8 cellular contexts compared by ENCODE assay signal in genomic region chr18:24014986-24015896, GRCh38.
DNase-seq lines count a peak whose midpoint lies in the region; ATAC-seq and TF ChIP-seq lines count a peak whose summit lies in the region.

No MANE protein-coding gene starts in this region.

- peak overlapping the region; percentile 29; the same call in 1 of the 2 replicates for H3K9ac ChIP-seq in MM.1S (ENCODE audit: low read length)

- no peaks in the 10 kb centered on the region for H3K36me3 ChIP-seq in MM.1S (replicated peaks; ENCODE audit: insufficient read depth, low read length)

- H3K4me3 ChIP-seq in MM.1S (ENCODE audit: low read length) = peak overlapping the region; percentile 69
- H3K4me3 ChIP-seq in coronary artery = peak overlapping the region; percentile 88

- no peaks in the 10 kb centered on the region for H3K79me2 ChIP-seq in MM.1S (ENCODE audit: low read length)

- H3K27ac ChIP-seq in MM.1S (ENCODE audit: low read length) = no peak overlapping the region
- H3K27ac ChIP-seq in coronary artery = peak overlapping the region; percentile 62 to 84

- peak overlapping the region; percentile 97 for H3K4me2 ChIP-seq in MM.1S (ENCODE audit: low read depth, low read length)

- peak; percentile 79 for DNase-seq in GM04503 (ENCODE audit: low read depth)
- peak; percentile 22 for DNase-seq in MM.1S
- DNase-seq in coronary artery (ENCODE audit: low spot score) = peak; percentile 79
- DNase-seq in kidney glomerular epithelial cell (lab: John Stamatoyannopoulos, UW) = peak; percentile 53
- DNase-seq in stimulated activated CD4-positive, alpha-beta T cell treated with anti-CD3 and anti-CD28 coated beads, Interleukin-15, amount 100 ng/mL, for 24 hours = peak; percentile 65

- TF ChIP-seq CTCF in MM.1S (IDR thresholded peaks at IDR 0.05; ENCODE audit: low read length) = no peak
- TF ChIP-seq CTCF in coronary artery (IDR thresholded peaks at IDR 0.05) = no peak

- peak overlapping the region; percentile 51 for H2AFZ ChIP-seq in MM.1S (ENCODE audit: low read length)

- no peaks in the 10 kb centered on the region for H3K9me3 ChIP-seq in MM.1S (replicated peaks; ENCODE audit: insufficient read depth, low read length)

- peaks cover 53% of the 10 kb centered on the region for H3K4me1 ChIP-seq in MM.1S (ENCODE audit: low read length)

- peaks cover 43% of the 10 kb centered on the region for H3K27me3 ChIP-seq in MM.1S (replicated peaks; ENCODE audit: insufficient read depth, low read length)

- no peaks in the 10 kb centered on the region; the same call in 1 of the 2 replicates for H4K20me1 ChIP-seq in MM.1S (ENCODE audit: insufficient read depth, low read length)

- peak; percentile 2 to 5 for ATAC-seq in activated CD4-positive, CD25-positive, alpha-beta regulatory T cell treated with anti-CD3 and anti-CD28 coated beads, Interleukin-2, amount 50 U/mL, for 24 hours
- no peak for ATAC-seq in GM21529 (IDR thresholded peaks at IDR 0.05; ENCODE audit: unreplicated experiment)
- no peak for ATAC-seq in GM18873 (IDR thresholded peaks at IDR 0.05; ENCODE audit: low FRiP score, unreplicated experiment)

- H3K9me2 ChIP-seq in MM.1S (replicated peaks; ENCODE audit: insufficient read depth, low read length) = no peaks in the 10 kb centered on the region

- peaks cover 23% of the 10 kb centered on the region for H3F3A ChIP-seq in MM.1S (ENCODE audit: insufficient read depth, low read length)

Comparison
In these comparisons a context has a peak if more than half of its experiments do, and no peak if none do; other contexts are left out.
1. DNase-seq: peak in every context shown above with its lines; median percentile 79 in GM04503; 79 in coronary artery; 65 in stimulated activated CD4-positive, alpha-beta T cell treated with anti-CD3 and anti-CD28 coated beads, Interleukin-15, amount 100 ng/mL, for 24 hours; 53 in kidney glomerular epithelial cell; 22 in MM.1S.
2. ATAC-seq: peak in activated CD4-positive, CD25-positive, alpha-beta regulatory T cell treated with anti-CD3 and anti-CD28 coated beads, Interleukin-2, amount 50 U/mL, for 24 hours (2 of 2); none in GM21529 (single experiment) and GM18873 (single experiment).